9 cellular contexts compared by ENCODE assay signal in genomic region chr18:23337599-23338444, GRCh38.
A peak's percentile ranks its signal among the peaks of the same experiment; 100 is the strongest.
DNase-seq lines count a peak whose midpoint lies in the region; ATAC-seq and TF ChIP-seq lines count a peak whose summit lies in the region.
"Had no signal": no experiment of that assay in that cellular context is flagged by ENCODE, and none has a peak within 500 bp of the region (broad histone marks: within the 10 kb centered on the region; RNA-seq: fewer than 3 reads in every experiment).

No MANE protein-coding gene starts in this region.

- CTCF ChIA-PET in mammary epithelial cell (lab: Charles Lee; ENCODE audit: low non-redundant PET), result no interaction called here

- ATAC-seq in GM19351 (IDR thresholded peaks at IDR 0.05; ENCODE audit: unreplicated experiment), result no peak

- BruUV-seq in mammary epithelial cell (replicated peaks; lab: Mats Ljungman, UMichigan), result no TSS peak

- no peak overlapping the region for H3K4me3 Mint-ChIP-seq in endodermal cell
- H3K4me3 Mint-ChIP-seq in type B pancreatic cell, result no peak overlapping the region

- H3K9ac ChIP-seq in mammary epithelial cell (ENCODE audit: insufficient read depth, low read length) (no peak overlapping the region), endodermal cell (ENCODE audit: extremely low read depth, low read length, poor library complexity, severe bottlenecking) (no peak overlapping the region)
- H3K9ac ChIP-seq: BLaER1 had no signal

- no peak overlapping the region for H2AFZ ChIP-seq in mammary epithelial cell (ENCODE audit: low read depth, low read length)

- no peaks in the 10 kb centered on the region for H3K27me3 ChIP-seq in mammary epithelial cell (ENCODE audit: insufficient read depth, low read length)
- no peaks in the 10 kb centered on the region for H3K27me3 ChIP-seq in breast epithelium
- no peaks in the 10 kb centered on the region for H3K27me3 ChIP-seq in endodermal cell (ENCODE audit: control insufficient read depth, insufficient read depth, low read length, poor library complexity, severe bottlenecking)
- H3K27me3 ChIP-seq: BLaER1 had no signal

- 75% methylated on average over 3 of the region's 3 CpGs for WGBS in mammary epithelial cell (ENCODE audit: low coverage, missing lambda C conversion rate)
- 80 to 98% methylated on average over 2 to 3 of the region's 3 CpGs for WGBS in endodermal cell (ENCODE audit: insufficient coverage in 1 of 2, insufficient read length in 1 of 2), 2 experiments
- 73 to 80% methylated on average over 3 of the region's 3 CpGs for WGBS in lower leg skin, 2 donors

- H3K36me3 ChIP-seq in mammary epithelial cell (ENCODE audit: insufficient read depth, low read length), result no peaks in the 10 kb centered on the region
- H3K36me3 ChIP-seq in breast epithelium, result no peaks in the 10 kb centered on the region
- H3K36me3 ChIP-seq in endodermal cell (ENCODE audit: control insufficient read depth, insufficient read depth, low read length), result no peaks in the 10 kb centered on the region
- H3K36me3 ChIP-seq: BLaER1 had no signal

- H3K4me1 Mint-ChIP-seq in endodermal cell, result no peaks in the 10 kb centered on the region
- peaks cover 21% of the 10 kb centered on the region for H3K4me1 Mint-ChIP-seq in type B pancreatic cell (ENCODE audit: unreplicated experiment)

- H3K4me1 ChIP-seq in mammary epithelial cell (ENCODE audit: insufficient read depth, low read length) (no peaks in the 10 kb centered on the region), breast epithelium (no peaks in the 10 kb centered on the region), endodermal cell (ENCODE audit: control insufficient read depth, insufficient read depth, low read length) (no peaks in the 10 kb centered on the region)

- H3K27ac ChIP-seq in mammary epithelial cell (ENCODE audit: insufficient read depth, low read depth, low read length) (no peak overlapping the region), breast epithelium (no peak overlapping the region), endodermal cell (ENCODE audit: low read depth, low read length) (peak overlapping the region; percentile 92)
- H3K27ac ChIP-seq: BLaER1 had no signal

- TF ChIP-seq CTCF in mammary epithelial cell (conservative IDR thresholded peaks at IDR 0.05 in 1 of 2, IDR thresholded peaks at IDR 0.05 in 1 of 2; ENCODE audit: extremely low read depth in 1 of 2, insufficient read depth in 1 of 2, low read depth in 1 of 2, low read length in 2 of 2) (no peak), breast epithelium (IDR thresholded peaks at IDR 0.05) (no peak), endodermal cell (conservative IDR thresholded peaks at IDR 0.05) (peak; percentile 53), type B pancreatic cell (conservative IDR thresholded peaks at IDR 0.05) (peak; percentile 57), lower leg skin (IDR thresholded peaks at IDR 0.05) (no peak)

- H3K9me3 ChIP-seq in mammary epithelial cell (replicated peaks; ENCODE audit: insufficient read depth, low read length) (no peaks in the 10 kb centered on the region), breast epithelium (no peaks in the 10 kb centered on the region), endodermal cell (ENCODE audit: control insufficient read depth, low read length) (no peaks in the 10 kb centered on the region)
- H3K9me3 ChIP-seq: BLaER1 had no signal

- no peaks in the 10 kb centered on the region for H4K20me1 ChIP-seq in mammary epithelial cell (ENCODE audit: insufficient read depth, low read length)
- H4K20me1 ChIP-seq: BLaER1 had no signal

- H3K79me2 ChIP-seq in mammary epithelial cell (ENCODE audit: insufficient read depth, low read length), result no peaks in the 10 kb centered on the region

- H3K36me3 Mint-ChIP-seq in endodermal cell (ENCODE audit: low read depth) (no peaks in the 10 kb centered on the region), type B pancreatic cell (no peaks in the 10 kb centered on the region)

- TF ChIP-seq POLR2A in breast epithelium (IDR thresholded peaks at IDR 0.05), result no peak
- no peak for TF ChIP-seq POLR2A in lower leg skin (IDR thresholded peaks at IDR 0.05)

- H3K27me3 Mint-ChIP-seq in endodermal cell (ENCODE audit: insufficient read depth) (no peaks in the 10 kb centered on the region), type B pancreatic cell (no peaks in the 10 kb centered on the region)

- peak; percentile 50 for DNase-seq in mammary epithelial cell
- DNase-seq in breast epithelium (ENCODE audit: low spot score in 2 of 2), result no peak
- peak; percentile 19 for DNase-seq in NCI-H226
- no peak for DNase-seq in endodermal cell
- DNase-seq in type B pancreatic cell (ENCODE audit: extremely low spot score, unreplicated experiment), result no peak
- DNase-seq in T-helper 9 cell, result no peak
- DNase-seq in lower leg skin (ENCODE audit: low spot score in 2 of 2), result no peak

- H3K4me3 ChIP-seq in mammary epithelial cell (replicated peaks in 1 of 3; ENCODE audit: insufficient read depth in 1 of 3, low read depth in 2 of 3, low read length in 3 of 3) (no peak overlapping the region), breast epithelium (no peak overlapping the region), endodermal cell (ENCODE audit: low read length) (no peak overlapping the region), lower leg skin (ENCODE audit: low read depth, poor library complexity, severe bottlenecking) (no peak overlapping the region)
- H3K4me3 ChIP-seq: BLaER1 had no signal

- dilution Hi-C loops in mammary epithelial cell (cut with HindIII; ENCODE audit: low sequenced_read_pairs), result no loop called here

- intact Hi-C loops in mammary epithelial cell (cut with micrococcal nuclease) (no loop called here), breast epithelium (cut with DNase I; ENCODE audit: low total_unique reads) (loop anchor here (2.0 kb wide), 1 partner anchor 17 kb away; no protein-coding TSS in a partner anchor), lower leg skin (cut with DNase I; ENCODE audit: low total_unique reads) (no loop called here)

- in situ Hi-C loops in mammary epithelial cell (cut with MboI; ENCODE audit: low sequenced_read_pairs in 2 of 2), result no loop called here

- no peak overlapping the region for H3K27ac Mint-ChIP-seq in endodermal cell
- no peak overlapping the region for H3K27ac Mint-ChIP-seq in type B pancreatic cell

- H3K9me3 Mint-ChIP-seq in endodermal cell, result no peaks in the 10 kb centered on the region
- no peaks in the 10 kb centered on the region for H3K9me3 Mint-ChIP-seq in type B pancreatic cell

- H3K4me2 ChIP-seq in mammary epithelial cell (ENCODE audit: insufficient read depth, low read depth, low read length), result no peak overlapping the region
- H3K4me2 ChIP-seq: BLaER1 had no signal

Comparison
In these comparisons a context has a peak if more than half of its experiments do, and no peak if none do; other contexts are left out.
1. DNase-seq: peak in mammary epithelial cell (single experiment) and NCI-H226 (single experiment); none in breast epithelium (0 of 2), endodermal cell (single experiment), type B pancreatic cell (single experiment), T-helper 9 cell (single experiment) and lower leg skin (0 of 2).
2. CTCF ChIP-seq: peak in endodermal cell (single experiment) and type B pancreatic cell (single experiment); none in mammary epithelial cell (0 of 2), breast epithelium (0 of 3) and lower leg skin (0 of 3).